In genomic region chr11:18700375-18700774, GRCh38 we compare ENCODE assay signal across 1 cellular context.
TF ChIP-seq lines count a peak whose summit lies in the region.

No MANE protein-coding gene starts in this region.

TF ChIP-seq in HEK293, 187 proteins besides CTCF, POLR2A, EP300 and RAD21 (continued from another document):
- peak; percentile 74 for TF ChIP-seq ZNF398 (tag by site-specific recombination; IDR thresholded peaks at IDR 0.05)
- no peak for TF ChIP-seq ZNF600 (tag by site-specific recombination; IDR thresholded peaks at IDR 0.05)
- TF ChIP-seq ZNF10 (tag by site-specific recombination; IDR thresholded peaks at IDR 0.05) = no peak
- TF ChIP-seq ZNF514 (tag by site-specific recombination; IDR thresholded peaks at IDR 0.05) = no peak
- TF ChIP-seq BCL6B (tag by site-specific recombination; IDR thresholded peaks at IDR 0.05) = no peak
- no peak for TF ChIP-seq SP7 (tag by site-specific recombination; IDR thresholded peaks at IDR 0.05)
- no peak for TF ChIP-seq ZNF707 (tag by site-specific recombination; IDR thresholded peaks at IDR 0.05)
- TF ChIP-seq ZBTB6 (tag by site-specific recombination; IDR thresholded peaks at IDR 0.05) = no peak
